28 cellular contexts compared by ENCODE assay signal in the genomic region with DNA sequence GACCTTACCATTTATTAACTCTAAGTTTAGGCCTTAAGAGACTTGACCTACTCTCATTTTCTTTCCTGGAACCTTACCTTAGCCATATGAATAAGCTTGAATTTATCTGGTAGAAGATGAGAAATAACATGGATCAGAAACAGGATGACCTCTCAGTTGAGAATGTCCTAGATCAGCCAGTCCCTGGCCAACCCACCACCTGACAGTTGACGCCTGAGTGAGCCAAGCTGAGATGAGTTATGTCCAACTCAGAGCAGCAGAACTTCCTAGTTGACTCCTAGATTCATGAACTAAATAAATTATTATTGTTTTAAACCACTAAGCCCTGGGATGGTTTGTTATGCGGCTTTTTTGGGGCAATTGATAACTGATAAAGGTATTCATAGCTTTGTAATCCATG.
"Had no signal": no experiment of that assay in that cellular context is flagged by ENCODE, and none has a peak within 500 bp of the region (broad histone marks: within the 10 kb centered on the region; RNA-seq: fewer than 3 reads in every experiment).

No MANE protein-coding gene starts in this region.

- H3K27ac ChIP-seq: stomach, suprapubic skin, testis, thoracic aorta, thyroid gland, tibial artery, tibial nerve, transverse colon, upper lobe of left lung, upper lobe of right lung, uterus, vagina had no signal

- H3K4me1 Mint-ChIP-seq: stimulated activated effector memory CD8-positive, alpha-beta T cell treated with anti-CD3 and anti-CD28 coated beads, Interleukin-12 subunit alpha, Interleukin-12 subunit beta, amount 100 ng/mL, for 72 hours; stimulated activated memory B cell treated with anti-CD40 and anti-IgM and Interleukin-4, amounts not matched to agents 10 μg/mL and 1 μg/mL and 100 μg/mL, for 72 hours; stimulated activated naive B cell treated with anti-CD40 and anti-IgM and Interleukin-4, amounts not matched to agents 10 μg/mL and 1 μg/mL and 100 μg/mL, for 72 hours; stimulated activated naive CD8-positive, alpha-beta T cell treated with anti-CD3 and anti-CD28 coated beads, Interleukin-15, amount 100 ng/mL, for 72 hours had no signal

- H3K9me3 Mint-ChIP-seq: stimulated activated effector memory CD8-positive, alpha-beta T cell treated with anti-CD3 and anti-CD28 coated beads, Interleukin-12 subunit alpha, Interleukin-12 subunit beta, amount 100 ng/mL, for 72 hours; stimulated activated memory B cell treated with anti-CD40 and anti-IgM and Interleukin-4, amounts not matched to agents 10 μg/mL and 1 μg/mL and 100 μg/mL, for 72 hours; stimulated activated naive B cell treated with anti-CD40 and anti-IgM and Interleukin-4, amounts not matched to agents 10 μg/mL and 1 μg/mL and 100 μg/mL, for 72 hours; stimulated activated naive CD8-positive, alpha-beta T cell treated with anti-CD3 and anti-CD28 coated beads, Interleukin-15, amount 100 ng/mL, for 72 hours; stimulated activated naive CD8-positive, alpha-beta T cell treated with anti-CD3 and anti-CD28 coated beads, Interleukin-15, Interleukin-2, amounts not matched to agents 100 ng/mL and 50 ng/mL, for 24 hours; type B pancreatic cell had no signal

- ATAC-seq: stimulated activated effector memory CD8-positive, alpha-beta T cell treated with anti-CD3 and anti-CD28 coated beads, Interleukin-12 subunit alpha, Interleukin-12 subunit beta, amount 100 ng/mL, for 72 hours; stimulated activated memory B cell treated with anti-CD40 and anti-IgM and Interleukin-4, amounts not matched to agents 10 μg/mL and 1 μg/mL and 100 μg/mL, for 72 hours; stimulated activated naive B cell treated with anti-CD40 and anti-IgM and Interleukin-4, amounts not matched to agents 10 μg/mL and 1 μg/mL and 100 μg/mL, for 72 hours; stimulated activated naive CD8-positive, alpha-beta T cell treated with anti-CD3 and anti-CD28 coated beads, Interleukin-15, amount 100 ng/mL, for 72 hours; stimulated activated naive CD8-positive, alpha-beta T cell treated with anti-CD3 and anti-CD28 coated beads, Interleukin-15, Interleukin-2, amounts not matched to agents 100 U/mL and 50 U/mL, for 24 hours; upper lobe of right lung had no signal

- H3K36me3 Mint-ChIP-seq: stimulated activated effector memory CD8-positive, alpha-beta T cell treated with anti-CD3 and anti-CD28 coated beads, Interleukin-12 subunit alpha, Interleukin-12 subunit beta, amount 100 ng/mL, for 72 hours; stimulated activated memory B cell treated with anti-CD40 and anti-IgM and Interleukin-4, amounts not matched to agents 10 μg/mL and 1 μg/mL and 100 μg/mL, for 72 hours; stimulated activated naive B cell treated with anti-CD40 and anti-IgM and Interleukin-4, amounts not matched to agents 10 μg/mL and 1 μg/mL and 100 μg/mL, for 72 hours; type B pancreatic cell had no signal

- H3K4me3 Mint-ChIP-seq: stimulated activated effector memory CD8-positive, alpha-beta T cell treated with anti-CD3 and anti-CD28 coated beads, Interleukin-12 subunit alpha, Interleukin-12 subunit beta, amount 100 ng/mL, for 72 hours; stimulated activated memory B cell treated with anti-CD40 and anti-IgM and Interleukin-4, amounts not matched to agents 10 μg/mL and 1 μg/mL and 100 μg/mL, for 72 hours; stimulated activated naive B cell treated with anti-CD40 and anti-IgM and Interleukin-4, amounts not matched to agents 10 μg/mL and 1 μg/mL and 100 μg/mL, for 72 hours; stimulated activated naive CD8-positive, alpha-beta T cell treated with anti-CD3 and anti-CD28 coated beads, Interleukin-15, amount 100 ng/mL, for 72 hours; stimulated activated naive CD8-positive, alpha-beta T cell treated with anti-CD3 and anti-CD28 coated beads, Interleukin-15, Interleukin-2, amounts not matched to agents 100 ng/mL and 50 ng/mL, for 24 hours; type B pancreatic cell had no signal

- DNase-seq: stimulated activated CD4-positive, alpha-beta T cell treated with anti-CD3 and anti-CD28 coated beads, Interleukin-2, amount 100 ng/mL, for 48 hours; stimulated activated CD4-positive, alpha-beta T cell treated with anti-CD3 and anti-CD28 coated beads, Interleukin-4, amount 100 ng/mL, for 1 hour; stimulated activated CD4-positive, alpha-beta T cell treated with anti-CD3 and anti-CD28 coated beads, Interleukin-4, amount 100 ng/mL, for 24 hours; stimulated activated CD4-positive, alpha-beta T cell treated with anti-CD3 and anti-CD28 coated beads, Interleukin-4, amount 100 ng/mL, for 4 hours; stimulated activated CD8-positive, alpha-beta memory T cell treated with anti-CD3 and anti-CD28 coated beads, Interleukin-4, amount 100 ng/mL, for 48 hours; stimulated activated naive B cell treated with anti-CD40 and anti-IgM and Interleukin-4, amounts not matched to agents 10 μg/mL and 1 μg/mL and 100 μg/mL, for 72 hours; stimulated activated naive CD4-positive, alpha-beta T cell; stimulated activated naive CD4-positive, alpha-beta T cell treated with Interleukin-2 at 50 U/mL for 16 hours; stimulated activated naive CD8-positive, alpha-beta T cell treated with anti-CD3 and anti-CD28 coated beads, Interleukin-15, amount 100 ng/mL, for 72 hours; stimulated activated naive CD8-positive, alpha-beta T cell treated with anti-CD3 and anti-CD28 coated beads, Interleukin-15, Interleukin-2, amounts not matched to agents 100 U/mL and 50 U/mL, for 24 hours; stomach; substantia nigra; testis; thyroid gland; tibial artery; transverse colon; trophoblast cell; upper lobe of left lung; upper lobe of right lung; uterus had no signal

- H3K36me3 ChIP-seq: stomach, suprapubic skin, thoracic aorta, thyroid gland, tibial artery, tibial nerve, transverse colon, upper lobe of left lung, upper lobe of right lung, uterus, vagina had no signal

- H3K27ac Mint-ChIP-seq: stimulated activated effector memory CD8-positive, alpha-beta T cell treated with anti-CD3 and anti-CD28 coated beads, Interleukin-12 subunit alpha, Interleukin-12 subunit beta, amount 100 ng/mL, for 72 hours; stimulated activated memory B cell treated with anti-CD40 and anti-IgM and Interleukin-4, amounts not matched to agents 10 μg/mL and 1 μg/mL and 100 μg/mL, for 72 hours; stimulated activated naive B cell treated with anti-CD40 and anti-IgM and Interleukin-4, amounts not matched to agents 10 μg/mL and 1 μg/mL and 100 μg/mL, for 72 hours; stimulated activated naive CD8-positive, alpha-beta T cell treated with anti-CD3 and anti-CD28 coated beads, Interleukin-15, amount 100 ng/mL, for 72 hours; stimulated activated naive CD8-positive, alpha-beta T cell treated with anti-CD3 and anti-CD28 coated beads, Interleukin-15, Interleukin-2, amounts not matched to agents 100 ng/mL and 50 ng/mL, for 24 hours; type B pancreatic cell had no signal

- H3K27me3 Mint-ChIP-seq: stimulated activated memory B cell treated with anti-CD40 and anti-IgM and Interleukin-4, amounts not matched to agents 10 μg/mL and 1 μg/mL and 100 μg/mL, for 72 hours; stimulated activated naive B cell treated with anti-CD40 and anti-IgM and Interleukin-4, amounts not matched to agents 10 μg/mL and 1 μg/mL and 100 μg/mL, for 72 hours; stimulated activated naive CD8-positive, alpha-beta T cell treated with anti-CD3 and anti-CD28 coated beads, Interleukin-15, amount 100 ng/mL, for 72 hours; stimulated activated naive CD8-positive, alpha-beta T cell treated with anti-CD3 and anti-CD28 coated beads, Interleukin-15, Interleukin-2, amounts not matched to agents 100 ng/mL and 50 ng/mL, for 24 hours; type B pancreatic cell had no signal

- H3K27me3 ChIP-seq: stomach, suprapubic skin, testis, thyroid gland, tibial artery, tibial nerve, transverse colon, upper lobe of left lung, upper lobe of right lung, uterus, vagina had no signal

- H3K4me3 ChIP-seq: stomach, suprapubic skin, testis, thoracic aorta, thyroid gland, tibial artery, tibial nerve, transverse colon, upper lobe of left lung, upper lobe of right lung, uterus, vagina had no signal

- H3K9me3 ChIP-seq: stomach, suprapubic skin, testis, thoracic aorta, thyroid gland, tibial artery, tibial nerve, transverse colon, upper lobe of left lung, upper lobe of right lung, uterus, vagina had no signal

- H3K4me1 ChIP-seq: stomach, suprapubic skin, testis, thyroid gland, tibial artery, tibial nerve, transverse colon, upper lobe of left lung, upper lobe of right lung, uterus had no signal
